In genomic region chr13:20191311-20191901, GRCh38 we compare ENCODE assay signal across 10 cellular contexts. TPM values are rescaled to one million over a fixed set of nuclear protein-coding genes. Genes with fewer than 3 reads are reported as not detected.
A peak's percentile ranks its signal among the peaks of the same experiment; 100 is the strongest.
DNase-seq lines count a peak whose midpoint lies in the region; ATAC-seq and TF ChIP-seq lines count a peak whose summit lies in the region.
"Had no signal": no experiment of that assay in that cellular context is flagged by ENCODE, and none has a peak within 500 bp of the region (broad histone marks: within the 10 kb centered on the region; RNA-seq: fewer than 3 reads in every experiment).

No MANE protein-coding gene starts in this region.

- no peak for ATAC-seq in CD4-positive, alpha-beta T cell (ENCODE audit: poor library complexity)
- no peak for ATAC-seq in HG03457 (IDR thresholded peaks at IDR 0.05; ENCODE audit: unreplicated experiment)
- no peak for ATAC-seq in HG02759 (IDR thresholded peaks at IDR 0.05; ENCODE audit: unreplicated experiment)

- peaks cover 20% of the 10 kb centered on the region for H3K4me1 Mint-ChIP-seq in CD4-positive, alpha-beta T cell (ENCODE audit: low read depth)
- H3K4me1 Mint-ChIP-seq in nephron progenitor cell = peaks cover 12% of the 10 kb centered on the region

- intact Hi-C loops in CD4-positive, alpha-beta T cell (cut with DNase I, micrococcal nuclease) = loop anchor here (5.0 to 10.0 kb wide), 4 partner anchors 513 to 736 kb away; partner anchors contain the start of gene IL17D (in 1 of the 2)

- POLR2A ChIA-PET in CD4-positive, alpha-beta T cell (lab: Charles Lee) = interaction anchor here (1.7 kb wide), 1 partner anchor 285 kb away, joined by 7 read pairs; no protein-coding TSS in a partner anchor

- H3K36me3 Mint-ChIP-seq in CD4-positive, alpha-beta T cell (ENCODE audit: low read depth) = no peaks in the 10 kb centered on the region
- no peaks in the 10 kb centered on the region for H3K36me3 Mint-ChIP-seq in nephron progenitor cell (ENCODE audit: low read depth)

- no peaks in the 10 kb centered on the region for H3K9me3 Mint-ChIP-seq in CD4-positive, alpha-beta T cell
- no peaks in the 10 kb centered on the region for H3K9me3 Mint-ChIP-seq in nephron progenitor cell

- peaks cover 58% of the 10 kb centered on the region for H3K27me3 ChIP-seq in CD4-positive, alpha-beta T cell (ENCODE audit: control insufficient read depth, insufficient read depth, low read length)

- no peak overlapping the region for H3K27ac Mint-ChIP-seq in CD4-positive, alpha-beta T cell
- H3K27ac Mint-ChIP-seq in nephron progenitor cell = no peak overlapping the region

- H3K27me3 Mint-ChIP-seq in CD4-positive, alpha-beta T cell = peaks cover 48% of the 10 kb centered on the region
- peaks cover 93% of the 10 kb centered on the region for H3K27me3 Mint-ChIP-seq in nephron progenitor cell (ENCODE audit: low read depth, poor library complexity)

- peak overlapping the region; percentile 75 for H3K4me3 Mint-ChIP-seq in CD4-positive, alpha-beta T cell
- H3K4me3 Mint-ChIP-seq in nephron progenitor cell = peak overlapping the region; percentile 74

- no peak overlapping the region for H3K27ac ChIP-seq in CD4-positive, alpha-beta T cell (ENCODE audit: low read depth, low read length)
- peak overlapping the region; percentile 80 for H3K27ac ChIP-seq in epithelial cell of prostate

- CTCF ChIA-PET in CD4-positive, alpha-beta T cell (lab: Charles Lee) = interaction anchor here (1.3 kb wide), 1 partner anchor 10 kb away, joined by 3 read pairs; no protein-coding TSS in a partner anchor

- no peaks in the 10 kb centered on the region for H3K9me3 ChIP-seq in CD4-positive, alpha-beta T cell (ENCODE audit: control insufficient read depth, low read length)

- no peak for DNase-seq in CD4-positive, alpha-beta T cell
- peak; percentile 54 for DNase-seq in LoVo (ENCODE audit: low spot score)
- DNase-seq in epithelial cell of prostate (ENCODE audit: low read depth, low spot score) = no peak
- no peak for DNase-seq in nephron progenitor cell
- DNase-seq in ecto neural progenitor cell (ENCODE audit: low spot score) = no peak
- DNase-seq in NCI-H146 treated with DMSO at 0.1 percent for 48 hours (lab: John Stamatoyannopoulos, UW; ENCODE audit: unreplicated experiment) = no peak
- DNase-seq: NCI-H774 had no signal

- TF ChIP-seq CTCF in CD4-positive, alpha-beta T cell (IDR thresholded peaks at IDR 0.05) = no peak
- TF ChIP-seq CTCF in nephron progenitor cell (IDR thresholded peaks at IDR 0.05) = no peak

RNA-seq across cellular contexts. Expression of gene GJB2, which starts 1.3 kb away (rescaled TPM):
- total RNA-seq in CD4-positive, alpha-beta T cell = under 1 TPM; 0.19 to 0.25 TPM
- total RNA-seq: dermis microvascular lymphatic vessel endothelial cell had no signal

RNA-seq across cellular contexts. Expression of gene GJA3, which starts 30.6 kb away (rescaled TPM):
- not detected for total RNA-seq in CD4-positive, alpha-beta T cell

RNA-seq across cellular contexts. Expression of gene GJB6, which starts 40.7 kb away (rescaled TPM):
- 10 to 100 TPM; 19.8 to 26.0 TPM for total RNA-seq in CD4-positive, alpha-beta T cell
- total RNA-seq: dermis microvascular lymphatic vessel endothelial cell had no signal
